Comparison of ENCODE assay signal across 8 cellular contexts in the genomic region with DNA sequence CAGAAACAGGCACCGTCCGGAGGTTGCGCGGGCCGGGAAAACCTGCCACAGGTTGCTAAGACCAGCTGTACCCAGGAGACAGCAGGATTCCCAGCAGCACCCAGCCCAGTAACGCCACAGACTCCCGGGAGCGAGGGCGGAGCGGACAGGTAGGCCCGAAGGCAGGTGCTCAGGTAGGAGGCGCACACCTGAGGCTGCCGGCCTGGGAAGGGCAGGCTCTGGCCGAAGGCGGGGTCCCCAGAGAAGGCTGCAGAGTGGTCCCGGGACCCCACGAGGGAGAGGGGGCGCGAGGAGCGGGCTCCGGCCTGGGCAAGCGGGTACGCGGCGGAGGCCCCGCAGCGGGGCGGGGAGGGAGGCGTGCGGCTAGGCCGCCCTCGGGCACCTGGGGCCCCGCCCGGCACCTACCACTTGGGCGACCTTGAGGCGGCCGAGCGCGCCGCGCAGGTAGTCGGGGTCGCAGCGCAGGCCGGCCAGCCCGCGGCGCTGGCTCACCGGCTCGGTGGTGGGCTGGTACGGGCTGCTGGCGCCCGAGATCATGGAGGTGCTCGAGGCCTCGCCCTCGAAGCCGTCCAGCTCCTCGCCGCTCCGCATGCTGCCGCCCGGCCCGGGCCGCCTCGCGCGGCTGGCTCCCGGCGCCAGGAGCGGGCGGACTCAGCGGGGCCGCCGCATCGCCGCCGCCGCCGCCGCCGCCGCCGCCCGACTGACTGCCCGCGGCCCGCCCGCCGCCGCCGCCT. TPM values are rescaled to one million over a fixed set of nuclear protein-coding genes. Genes with fewer than 3 reads are reported as not detected.
DNase-seq lines count a peak whose midpoint lies in the region; ATAC-seq and TF ChIP-seq lines count a peak whose summit lies in the region.

No MANE protein-coding gene starts in this region.

- WGBS in thymus: 1% methylated on average over 91 of the region's 91 CpGs

- H3K4me1 ChIP-seq in lower lobe of right lung (peaks cover 22% of the 10 kb centered on the region), thymus (ENCODE audit: control insufficient read depth, insufficient read depth, low read length) (peaks cover 5% of the 10 kb centered on the region)

- peak in 4 of 6 experiments; percentile 15 to 51 (median 37) for DNase-seq in stimulated activated naive CD4-positive, alpha-beta T cell (lab: John Stamatoyannopoulos, UW)
- DNase-seq in stimulated activated naive CD4-positive, alpha-beta T cell treated with Interleukin-2 at 50 U/mL for 16 hours (lab: John Stamatoyannopoulos, UW): no peak
- DNase-seq in RPMI8226: peak; percentile 79
- no peak for DNase-seq in choroid plexus epithelial cell (ENCODE audit: low read depth)
- peak; percentile 77 for DNase-seq in lower lobe of right lung
- no peak for DNase-seq in mesenteric fat pad (ENCODE audit: low spot score)

- H3K27ac ChIP-seq in lower lobe of right lung (peak overlapping the region; percentile 76), thymus (ENCODE audit: low read depth) (no peak overlapping the region)

- TF ChIP-seq CTCF in choroid plexus epithelial cell (conservative IDR thresholded peaks at IDR 0.05; ENCODE audit: low read depth, low read length): no peak
- no peak for TF ChIP-seq CTCF in lower lobe of right lung (IDR thresholded peaks at IDR 0.05)

- peak overlapping the region; percentile 68 for H3K4me3 ChIP-seq in choroid plexus epithelial cell (ENCODE audit: low read depth, low read length)
- peak overlapping the region; percentile 77 for H3K4me3 ChIP-seq in lower lobe of right lung
- H3K4me3 ChIP-seq in thymus (ENCODE audit: low read length): peak overlapping the region; percentile 81

- ATAC-seq in HG03095 (IDR thresholded peaks at IDR 0.05; ENCODE audit: unreplicated experiment) (peak; percentile 44), lower lobe of right lung (peak; percentile 67)

- intact Hi-C loops in lower lobe of right lung (cut with DNase I): no loop called here

- H3K9me3 ChIP-seq in lower lobe of right lung (no peaks in the 10 kb centered on the region), thymus (ENCODE audit: control insufficient read depth) (no peaks in the 10 kb centered on the region)

- no peaks in the 10 kb centered on the region for H3K27me3 ChIP-seq in lower lobe of right lung (ENCODE audit: low read depth)
- H3K27me3 ChIP-seq in thymus (ENCODE audit: control insufficient read depth, insufficient read depth): peaks cover 38% of the 10 kb centered on the region

- no peaks in the 10 kb centered on the region for H3K36me3 ChIP-seq in lower lobe of right lung
- no peaks in the 10 kb centered on the region for H3K36me3 ChIP-seq in thymus (ENCODE audit: control insufficient read depth, insufficient read depth)

RNA-seq across cellular contexts. Expression of a gene that starts 0.4 kb away (rescaled TPM):
- total RNA-seq in lower lobe of right lung: 52.5 TPM
- polyA plus RNA-seq in thymus: 3.4 TPM
- total RNA-seq in mesenteric fat pad: 17.9 TPM

RNA-seq across cellular contexts. Expression of a gene that starts 55.3 kb away (rescaled TPM):
- 114 TPM for total RNA-seq in lower lobe of right lung
- polyA plus RNA-seq in thymus: 44.9 TPM
- total RNA-seq in mesenteric fat pad: 162 TPM

Comparison
In these comparisons a context has a peak if more than half of its experiments do, and no peak if none do; other contexts are left out.
1. DNase-seq: peak in stimulated activated naive CD4-positive, alpha-beta T cell (4 of 6), RPMI8226 (single experiment) and lower lobe of right lung (single experiment); none in stimulated activated naive CD4-positive, alpha-beta T cell treated with Interleukin-2 at 50 U/mL for 16 hours (single experiment), choroid plexus epithelial cell (single experiment) and mesenteric fat pad (single experiment).
2. Peak in every context shown above with its lines, with median percentiles within 50 percentile points of each other: H3K4me3 ChIP-seq.